8 cellular contexts compared by ENCODE assay signal in the genomic region with DNA sequence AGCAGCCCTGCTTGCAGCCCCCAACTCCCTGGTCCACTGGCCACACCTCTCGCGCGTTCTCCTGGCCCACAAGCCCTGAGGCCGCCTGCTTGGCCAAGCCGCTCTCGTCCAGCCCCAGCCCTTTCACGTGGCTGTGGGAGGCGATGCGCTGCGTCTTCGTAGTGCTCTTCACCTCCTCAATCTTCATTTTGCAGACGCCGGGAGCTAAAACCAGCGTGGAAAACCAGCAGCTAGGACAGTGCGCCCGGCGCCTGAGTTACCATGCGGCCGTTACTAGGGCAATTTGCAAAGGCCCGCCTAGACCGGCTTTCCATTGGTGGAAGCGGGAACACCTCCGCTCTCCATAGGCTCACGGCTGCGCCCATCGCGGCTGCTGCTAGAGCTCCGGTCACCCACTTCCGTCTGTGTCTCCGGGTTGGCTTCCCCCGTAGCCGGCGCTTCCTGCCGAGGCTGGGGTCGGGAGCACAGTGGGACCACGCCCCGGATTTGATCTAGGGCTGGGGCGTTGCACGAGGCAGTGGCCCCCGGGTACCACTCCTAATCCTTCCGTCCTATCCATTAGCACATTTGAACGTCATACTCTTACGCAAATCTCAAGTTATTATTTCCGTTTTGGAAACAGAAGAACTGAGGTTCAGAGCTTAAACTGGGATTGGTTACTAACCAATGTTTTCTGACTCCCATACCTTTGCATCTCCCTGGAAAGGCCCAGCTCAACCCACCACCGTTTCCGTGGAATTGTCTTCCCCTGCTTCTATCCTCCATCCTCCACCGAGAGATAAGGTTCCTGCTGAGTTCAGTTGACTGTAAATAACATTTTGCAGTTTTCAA. TPM values are rescaled to one million over a fixed set of nuclear protein-coding genes. Genes with fewer than 3 reads are reported as not detected.
DNase-seq lines count a peak whose midpoint lies in the region; ATAC-seq, FAIRE-seq and TF ChIP-seq lines count a peak whose summit lies in the region.

RUVBL1 (minus strand) TSS at position 275 of the 831 bp plus-strand sequence; CDS start at position 187, 88 bp downstream.

- H3K56ac ChIP-seq in H1 (replicated peaks; ENCODE audit: insufficient read length, low read depth, low read length) = peak within 1 kb of the TSS; percentile 86

- H3K9me3 ChIP-seq in H1 (ENCODE audit: insufficient read depth in 2 of 2, low read depth in 1 of 2, low read length in 1 of 2) (no peaks in the 10 kb centered on the region), mesenchymal stem cell (ENCODE audit: control insufficient read depth, low read length) (no peaks in the 10 kb centered on the region)

- peak; percentile 85 to 90 for TF ChIP-seq POLR2A in H1 (IDR thresholded peaks at IDR 0.05; ENCODE audit: control extremely low read depth in 1 of 2, low read depth in 2 of 2, low read length in 2 of 2)

- H3K4me1 ChIP-seq in H1 (replicated peaks in 1 of 4; ENCODE audit: control insufficient read depth in 3 of 4, insufficient read depth in 4 of 4, low read length in 3 of 4) (no peaks in the 10 kb centered on the region; a peak in 2 of 7 replicates), mesenchymal stem cell (ENCODE audit: control insufficient read depth, insufficient read depth, low read depth, low read length) (peaks cover 2% of the 10 kb centered on the region)

- H2AFZ ChIP-seq in H1 (ENCODE audit: low read length) = peak within 1 kb of the TSS; percentile 97
- H2AFZ ChIP-seq in mesenchymal stem cell (ENCODE audit: low read depth, low read length) = peak within 1 kb of the TSS; percentile 79

- H3K79me2 ChIP-seq in H1 (ENCODE audit: control insufficient read depth in 1 of 2, insufficient read depth in 2 of 2, low read length in 2 of 2) = peaks cover 9 to 30% of the 10 kb centered on the region in 2 experiments

- peak within 1 kb of the TSS; percentile 75 for H4K91ac ChIP-seq in H1 (replicated peaks; ENCODE audit: insufficient read length, low read length)
- H4K91ac ChIP-seq in mesenchymal stem cell (ENCODE audit: low read length) = peak within 1 kb of the TSS; percentile 71

- H2BK15ac ChIP-seq in H1 (ENCODE audit: low read length) (no peak within 1 kb of the TSS), mesenchymal stem cell (ENCODE audit: low read depth, poor library complexity, severe bottlenecking) (no peak within 1 kb of the TSS)

- no peak for TF ChIP-seq RAD21 in H1 (IDR thresholded peaks at IDR 0.05 in 1 of 2, conservative IDR thresholded peaks at IDR 0.05 in 1 of 2; ENCODE audit: low read depth in 2 of 2, low read length in 2 of 2)

- H4K20me1 ChIP-seq in H1 (replicated peaks in 1 of 2; ENCODE audit: control insufficient read depth in 1 of 2, insufficient read depth in 2 of 2, low read length in 2 of 2) = no peaks in the 10 kb centered on the region

- 8% methylated on average over 41 of the region's 47 CpGs; no CpG with 5 or more reads in 1 of the 2 experiments for whole genome bisulfite sequencing in H1 (ENCODE audit: extremely low coverage in 1 of 2, insufficient coverage in 1 of 2, insufficient read length in 1 of 2, insufficient replicate concordance in 2 of 2, low coverage in 1 of 2, low lambda C conversion rate in 2 of 2, missing lambda C conversion rate in 1 of 2), 2 experiments
- WGBS in mesenchymal stem cell = 6% methylated on average over 47 of the region's 47 CpGs

- no peak within 1 kb of the TSS for H2BK20ac ChIP-seq in H1 (ENCODE audit: low read length)

- peak within 1 kb of the TSS; percentile 93 to 96 (median 95) for H3K4me3 ChIP-seq in H1 (ENCODE audit: extremely low read depth in 1 of 4, insufficient read depth in 2 of 4, low read depth in 3 of 4, low read length in 4 of 4)
- peak within 1 kb of the TSS; percentile 97 to 99 for H3K4me3 ChIP-seq in mesenchymal stem cell (ENCODE audit: insufficient read depth in 1 of 2, low read depth in 1 of 2, low read length in 2 of 2)

- H3K23ac ChIP-seq in H1 (ENCODE audit: insufficient read length) (no peak within 1 kb of the TSS), mesenchymal stem cell (ENCODE audit: low read length in 2 of 2) (peak within 1 kb of the TSS in 1 of 2 experiments; percentile 89)

- H3K27me3 ChIP-seq in H1 (replicated peaks in 1 of 4; ENCODE audit: control insufficient read depth in 3 of 4, extremely low read depth in 1 of 4, insufficient read depth in 3 of 4, low read length in 3 of 4) = peaks cover 0 to 4% (median 0%) of the 10 kb centered on the region in 4 experiments; a peak in 1 of 7 replicates
- H3K27me3 ChIP-seq in mesenchymal stem cell (ENCODE audit: control insufficient read depth in 1 of 2, insufficient read depth in 1 of 2, low read length in 2 of 2) = no peaks in the 10 kb centered on the region

- H2BK120ac ChIP-seq in H1 (replicated peaks; ENCODE audit: low read depth, low read length) (no peak within 1 kb of the TSS), mesenchymal stem cell (ENCODE audit: low read depth, low read length) (no peak within 1 kb of the TSS)

- H3K9ac ChIP-seq in H1 (replicated peaks in 1 of 4; ENCODE audit: extremely low read depth in 1 of 4, low read depth in 3 of 4, low read length in 3 of 4) (peak within 1 kb of the TSS; percentile 75 to 98 (median 96)), mesenchymal stem cell (ENCODE audit: low read length) (peak within 1 kb of the TSS; percentile 97)

- CTCF ChIA-PET in H1 (lab: Charles Lee; ENCODE audit: partially characterized antibody) = interaction anchor here (0.9 to 3.0 kb wide), 6 partner anchors 10 to 102 kb away, joined by 3 to 10 read pairs (median 4); no protein-coding TSS in a partner anchor

- POLR2A ChIA-PET in H1 (lab: Charles Lee; ENCODE audit: partially characterized antibody) = interaction anchor here (0.6 to 2.2 kb wide), 23 partner anchors 9 to 366 kb away, joined by 3 to 13 read pairs (median 4); partner anchors contain the start of gene EEFSEC

- H4K8ac ChIP-seq in H1 (ENCODE audit: extremely low read depth, insufficient read depth, low read length) (peak within 1 kb of the TSS; percentile 97; the same call in 1 of the 2 replicates), mesenchymal stem cell (ENCODE audit: low read length) (peak within 1 kb of the TSS; percentile 86)

- H3K4ac ChIP-seq in H1 (replicated peaks; ENCODE audit: insufficient read length, low read depth, low read length) (peak within 1 kb of the TSS; percentile 90), mesenchymal stem cell (ENCODE audit: low read depth in 1 of 2, low read length in 2 of 2) (peak within 1 kb of the TSS; percentile 37 to 70)

- H3K18ac ChIP-seq in H1 (ENCODE audit: extremely low read depth, low read length) = peak within 1 kb of the TSS; percentile 97
- H3K18ac ChIP-seq in mesenchymal stem cell (ENCODE audit: low read depth in 1 of 2, low read length in 2 of 2) = peak within 1 kb of the TSS; percentile 49 to 61

- H3K14ac ChIP-seq in H1 (ENCODE audit: insufficient read length) (no peak within 1 kb of the TSS), mesenchymal stem cell (ENCODE audit: low read length in 2 of 2) (peak within 1 kb of the TSS in 1 of 2 experiments; percentile 95)

- H2AK5ac ChIP-seq in H1 (ENCODE audit: low read depth, low read length) (no peak within 1 kb of the TSS), mesenchymal stem cell (ENCODE audit: low read length, severe bottlenecking) (peak within 1 kb of the TSS; percentile 15)

- 0 out of 2 replicates have a peak within 1 kb of the TSS, but pooled peaks have one; percentile 43 for H2BK12ac ChIP-seq in H1 (ENCODE audit: low read depth, low read length)
- H2BK12ac ChIP-seq in mesenchymal stem cell (ENCODE audit: low read length in 2 of 2) = peak within 1 kb of the TSS in 1 of 2 experiments; percentile 3

- H2BK5ac ChIP-seq in H1 (ENCODE audit: low read depth, low read length) = peak within 1 kb of the TSS; percentile 98
- H2BK5ac ChIP-seq in mesenchymal stem cell (ENCODE audit: low read depth, low read length, poor library complexity, severe bottlenecking) = no peak within 1 kb of the TSS

- no peak for TF ChIP-seq EP300 in H1 (IDR thresholded peaks at IDR 0.05; ENCODE audit: borderline replicate concordance in 1 of 2, low read depth in 2 of 2, low read length in 2 of 2)

- H3K23me2 ChIP-seq in H1 (ENCODE audit: low read depth, low read length) = peaks cover 2% of the 10 kb centered on the region; the same call in 1 of the 2 replicates

- H3K79me1 ChIP-seq in H1 (ENCODE audit: low read depth, low read length) (peaks cover 4% of the 10 kb centered on the region; the same call in 1 of the 2 replicates), mesenchymal stem cell (replicated peaks; ENCODE audit: low read length, poor library complexity, severe bottlenecking) (peaks cover 16% of the 10 kb centered on the region)

- peak; percentile 97 for DNase-seq in COLO829 (ENCODE audit: low spot score)
- DNase-seq in HTR-8/SVneo (ENCODE audit: insufficient read length, low spot score) = peak; percentile 99
- DNase-seq in NOMO-1 treated with dmso at 0.1 percent for 144 hours (lab: John Stamatoyannopoulos, UW; ENCODE audit: unreplicated experiment) = peak; percentile 100
- peak; percentile 82 to 94 (median 91) for DNase-seq in activated CD8-positive, alpha-beta memory T cell treated with anti-CD3 and anti-CD28 coated beads for 48 hours (ENCODE audit: low read depth in 2 of 3, low spot score in 2 of 3)
- DNase-seq in H1 (ENCODE audit: low read depth in 1 of 2, low spot score in 2 of 2) = peak; percentile 90 to 94
- DNase-seq in mesenchymal stem cell = peak; percentile 97
- DNase-seq in stimulated activated CD8-positive, alpha-beta memory T cell treated with anti-CD3 and anti-CD28 coated beads, Interleukin-12 subunit alpha, Interleukin-12 subunit beta, amount 100 ng/mL, for 4 hours (ENCODE audit: low read depth) = peak; percentile 92

- ATAC-seq in GM21367 (IDR thresholded peaks at IDR 0.05; ENCODE audit: unreplicated experiment) = peak; percentile 98

- H3K36me3 ChIP-seq in H1 (ENCODE audit: control insufficient read depth in 2 of 4, insufficient read depth in 4 of 4, low read length in 3 of 4) (peaks cover 0 to 9% (median 2%) of the 10 kb centered on the region in 4 experiments; a peak in 4 of 8 replicates), mesenchymal stem cell (ENCODE audit: control insufficient read depth in 1 of 2, insufficient read depth in 2 of 2, low read depth in 1 of 2, low read length in 2 of 2) (peaks cover 0 to 2% of the 10 kb centered on the region in 2 experiments)

- peak; percentile 51 for FAIRE-seq in HTR-8/SVneo (lab: Jason Lieb, UNC)
- FAIRE-seq in H1 (lab: Jason Lieb, UNC) = peak; percentile 7

- H3K27ac ChIP-seq in H1 (ENCODE audit: low read depth, low read length) = peak within 1 kb of the TSS; percentile 95
- peak within 1 kb of the TSS; percentile 77 for H3K27ac ChIP-seq in mesenchymal stem cell (ENCODE audit: low read length, poor library complexity, severe bottlenecking)

- H3K4me2 ChIP-seq in H1 (ENCODE audit: insufficient read depth in 1 of 2, low read depth in 2 of 2, low read length in 2 of 2) (peak within 1 kb of the TSS; percentile 74 to 77), mesenchymal stem cell (ENCODE audit: low read length, poor library complexity, severe bottlenecking) (peak within 1 kb of the TSS; percentile 87)

- peak within 1 kb of the TSS; percentile 89 for H4K5ac ChIP-seq in H1 (ENCODE audit: insufficient read length, low read depth, low read length)

- TF ChIP-seq CTCF in H1 (IDR thresholded peaks at IDR 0.05; ENCODE audit: control extremely low read depth in 1 of 3, insufficient read depth in 1 of 3, low read depth in 1 of 3, low read length in 3 of 3) = no peak

RNA-seq across cellular contexts. Expression of gene RUVBL1, which starts in this region (rescaled TPM):
- total RNA-seq in H1 (2021; fragmentation: NEBNext Ultra II Directional; extraction: Animal tissue kit (Norgen Biotek cat#: 25700)) = 131 and 135 TPM in 2 replicates
- polyA plus RNA-seq in H1 (2011; rRNA removed) = 112 and 113 TPM in 2 replicates
- 155 TPM for polyA plus RNA-seq in H1 (2011; cell fraction: cytosol; rRNA removed)
- 102 TPM for polyA plus RNA-seq in H1 (2011; cell fraction: nucleus; rRNA removed)
- 147 to 169 TPM (median 163 TPM) in 4 replicates for polyA plus RNA-seq in H1 (2012, experiment 1 of 2)
- polyA plus RNA-seq in H1 (2012, experiment 2 of 2) = 94.8 TPM
- polyA plus RNA-seq in H1 (2013, experiment 1 of 2) = 76.0 TPM
- polyA plus RNA-seq in H1 (2013, experiment 2 of 2) = 74.4 TPM
- polyA minus RNA-seq in H1 (2011; rRNA and poly(A)+ RNA removed) = 78.8 and 104 TPM in 2 replicates
- polyA minus RNA-seq in H1 (2011; cell fraction: cytosol; rRNA and poly(A)+ RNA removed) = 81.2 TPM
- 68.8 TPM for polyA minus RNA-seq in H1 (2011; cell fraction: nucleus; rRNA and poly(A)+ RNA removed)
- 22.4 TPM for polyA plus RNA-seq in mesenchymal stem cell (2013, experiment 1 of 2)
- 22.3 TPM for polyA plus RNA-seq in mesenchymal stem cell (2013, experiment 2 of 2)

Comparison
In these comparisons a context has a peak if more than half of its experiments do, and no peak if none do; other contexts are left out.
1. Peak in every context shown above with its lines: DNase-seq, ATAC-seq, H3K4me3 ChIP-seq and H3K27ac ChIP-seq.